Comparison of ENCODE assay signal across 20 cellular contexts in genomic region chr6:157330831-157331230, GRCh38.
"Had no signal": no experiment of that assay in that cellular context is flagged by ENCODE, and none has a peak within 500 bp of the region (broad histone marks: within the 10 kb centered on the region; RNA-seq: fewer than 3 reads in every experiment).

No MANE protein-coding gene starts in this region.

- H3K27ac ChIP-seq: SJCRH30 had no signal

- H3K27me3 ChIP-seq: SJCRH30 had no signal

- ATAC-seq: SK-N-SH treated with all-trans-retinoic acid at 6 μM for 48 hours had no signal

- H3K4me3 ChIP-seq: MG63, SJCRH30 had no signal

- DNase-seq: IMR-90, Karpas-422, KG1, MG63, NCI-H1092, NCI-H1105 treated with DMSO at 0.1 percent for 48 hours, NCI-H1417 treated with DMSO at 0.1 percent for 48 hours, NCI-H146, NCI-H1694 treated with DMSO at 0.1 percent for 48 hours, NCI-H1930, NCI-H2081, NCI-H2107, NCI-H2227 treated with DMSO at 0.1 percent for 48 hours, NCI-H524 treated with DMSO at 0.1 percent for 48 hours, NCI-H69, NCI-H774, RPMI8226, SHP77 treated with DMSO at 0.1 percent for 48 hours, SJCRH30 had no signal

- H3K9me3 ChIP-seq: MG63, SJCRH30 had no signal

- H3K36me3 ChIP-seq: MG63, SJCRH30 had no signal
